28 cellular contexts compared by ENCODE assay signal in genomic region chr7:121042899-121043298, GRCh38. TPM values are rescaled to one million over a fixed set of nuclear protein-coding genes. Genes with fewer than 3 reads are reported as not detected.
"Had no signal": no experiment of that assay in that cellular context is flagged by ENCODE, and none has a peak within 500 bp of the region (broad histone marks: within the 10 kb centered on the region; RNA-seq: fewer than 3 reads in every experiment).

No MANE protein-coding gene starts in this region.

- ATAC-seq: activated CD4-positive, CD25-positive, alpha-beta regulatory T cell treated with anti-CD3 and anti-CD28 coated beads, Interleukin-2, amount 50 U/mL, for 24 hours; activated CD8-positive, alpha-beta T cell treated with anti-CD3 and anti-CD28 coated beads for 36 hours; activated T-cell treated with anti-CD3 and anti-CD28 coated beads, Interleukin-2, amount 50 U/mL, for 4 hours; activated T-helper 17 cell treated with anti-CD3 and anti-CD28 coated beads, Interleukin-2, amount 50 U/mL, for 72 hours; body of pancreas had no signal

- H3K36me3 ChIP-seq: esophagus squamous epithelium had no signal

- H3K9me3 ChIP-seq: body of pancreas, esophagus squamous epithelium had no signal

- H3K9me3 Mint-ChIP-seq: activated CD8-positive, alpha-beta T cell treated with anti-CD3 and anti-CD28 coated beads for 36 hours; activated T-cell treated with anti-CD3 and anti-CD28 coated beads, Interleukin-2, amount 50 U/mL, for 4 hours had no signal

- H3K4me3 ChIP-seq: body of pancreas, esophagus squamous epithelium had no signal

- H3K4me3 Mint-ChIP-seq: activated B cell treated with CpG ODN at 0.5 μM for 24 hours; activated CD8-positive, alpha-beta T cell treated with anti-CD3 and anti-CD28 coated beads for 36 hours; activated naive CD8-positive, alpha-beta T cell; activated T-cell treated with anti-CD3 and anti-CD28 coated beads, Interleukin-2, amount 50 U/mL, for 4 hours; activated T-helper 17 cell treated with anti-CD3 and anti-CD28 coated beads, Interleukin-2, amount 50 U/mL, for 72 hours had no signal

- H3K27me3 ChIP-seq: body of pancreas, esophagus squamous epithelium had no signal

- DNase-seq: activated B cell treated with CpG ODN at 0.5 μM for 24 hours; activated CD4-positive, alpha-beta T cell treated with anti-CD3 and anti-CD28 coated beads for 48 hours; activated CD4-positive, alpha-beta T cell treated with anti-CD3 and anti-CD28 coated beads, Interleukin-2, amount 50 U/mL, for 1 hour; activated CD4-positive, alpha-beta T cell treated with anti-CD3 and anti-CD28 coated beads, Interleukin-2, amount 50 U/mL, for 48 hours; activated CD8-positive, alpha-beta memory T cell treated with anti-CD3 and anti-CD28 coated beads for 24 hours; activated CD8-positive, alpha-beta T cell treated with anti-CD3 and anti-CD28 coated beads for 36 hours; activated effector memory CD4-positive, alpha-beta T cell treated with Interleukin-2 at 50 U/mL for 16 hours; activated gamma-delta T cell treated with Interleukin-2 at 50 U/mL for 16 hours; activated naive CD4-positive, alpha-beta T cell treated with anti-CD3 and anti-CD28 coated beads, Interleukin-2, amount 50 U/mL, for 16 hours; activated naive CD4-positive, alpha-beta T cell treated with Interleukin-2 at 50 U/mL for 16 hours; activated T-cell treated with anti-CD3 and anti-CD28 coated beads, Interleukin-2, amount 50 U/mL, for 4 hours; amniotic stem cell; anterior cingulate cortex; body of pancreas; caudate nucleus; effector CD8-positive, alpha-beta T cell; esophagus squamous epithelium; foreskin melanocyte; head of caudate nucleus; T-helper 2 cell had no signal

- H3K27ac ChIP-seq: body of pancreas, epithelial cell of prostate, esophagus squamous epithelium had no signal

- FAIRE-seq: colon, endometrium, endothelial cell of umbilical vein had no signal

- H3K27ac Mint-ChIP-seq: activated B cell treated with CpG ODN at 0.5 μM for 24 hours; activated CD8-positive, alpha-beta T cell treated with anti-CD3 and anti-CD28 coated beads for 36 hours; activated naive CD8-positive, alpha-beta T cell; activated T-helper 17 cell treated with anti-CD3 and anti-CD28 coated beads, Interleukin-2, amount 50 U/mL, for 72 hours had no signal

- H3K36me3 Mint-ChIP-seq: activated naive CD8-positive, alpha-beta T cell had no signal

- H3K4me1 ChIP-seq: body of pancreas, esophagus squamous epithelium had no signal

- H3K4me1 Mint-ChIP-seq: activated B cell treated with CpG ODN at 0.5 μM for 24 hours; activated T-helper 17 cell treated with anti-CD3 and anti-CD28 coated beads, Interleukin-2, amount 50 U/mL, for 72 hours had no signal

RNA-seq across cellular contexts. Expression of gene CPED1, which starts 54.4 kb away (rescaled TPM):
- total RNA-seq: activated CD8-positive, alpha-beta T cell treated with anti-CD3 and anti-CD28 coated beads for 36 hours; activated T-helper 17 cell treated with anti-CD3 and anti-CD28 coated beads, Interleukin-2, amount 50 U/mL, for 72 hours; T-helper 1 cell treated with Interleukin-12 subunit alpha and Interleukin-12 subunit beta and Interleukin-4 antibody, amounts not matched to agents 30 ng/mL and 1 ng/mL, for 36 hours had no signal
